ENCODE assay signal across 9 cellular contexts in genomic region chr1:227759345-227760300, GRCh38. TPM values are rescaled to one million over a fixed set of nuclear protein-coding genes. Genes with fewer than 3 reads are reported as not detected.
DNase-seq lines count a peak whose midpoint lies in the region; ATAC-seq, FAIRE-seq and TF ChIP-seq lines count a peak whose summit lies in the region.
"Had no signal": no experiment of that assay in that cellular context is flagged by ENCODE, and none has a peak within 500 bp of the region (broad histone marks: within the 10 kb centered on the region; RNA-seq: fewer than 3 reads in every experiment).

No MANE protein-coding gene starts in this region.

- no peak for TF ChIP-seq POLR2A in H54 (IDR thresholded peaks at IDR 0.05; ENCODE audit: low read depth, low read length)

- H3K27ac ChIP-seq in SJSA1 (no peak overlapping the region), foreskin keratinocyte (no peak overlapping the region)

- DNase-seq in H54 (ENCODE audit: insufficient read length, low spot score) (peak; percentile 90), SJSA1 (ENCODE audit: low read depth in 1 of 2, low spot score in 2 of 2) (peak; percentile 85 to 95), foreskin keratinocyte (peak; percentile 80 to 88), skeletal muscle cell (ENCODE audit: low read depth) (peak; percentile 95), KBM-7 (no peak), NOMO-1 treated with DMSO at 0.1 percent for 48 hours (lab: John Stamatoyannopoulos, UW; ENCODE audit: unreplicated experiment) (no peak)
- no peak for DNase-seq in activated CD8-positive, alpha-beta memory T cell treated with anti-CD3 and anti-CD28 coated beads for 24 hours

- no peak for TF ChIP-seq CTCF in foreskin keratinocyte (conservative IDR thresholded peaks at IDR 0.05)

- FAIRE-seq in H54 (lab: Jason Lieb, UNC), result peak; percentile 15
- FAIRE-seq: GM19239 had no signal

- H3K36me3 ChIP-seq in SJSA1, result peaks cover 52% of the 10 kb centered on the region

- H3K27me3 ChIP-seq in SJSA1 (replicated peaks) (no peaks in the 10 kb centered on the region), foreskin keratinocyte (no peaks in the 10 kb centered on the region)

- in situ Hi-C loops in KBM-7 (cut with MboI; ENCODE audit: low pct_unique_long_range_greater_than_20kb, low sequenced_read_pairs), result loop anchor here (25.0 kb wide), 1 partner anchor 178 kb away; the partner anchor contains the start of gene WNT9A

- H3K4me3 ChIP-seq in SJSA1 (no peak overlapping the region), skeletal muscle cell (ENCODE audit: low read depth, low read length) (no peak overlapping the region)

- ATAC-seq in foreskin keratinocyte (peak; percentile 65), GM19035 (IDR thresholded peaks at IDR 0.05; ENCODE audit: unreplicated experiment) (no peak)

- H3K4me1 ChIP-seq in SJSA1 (replicated peaks) (peaks cover 41% of the 10 kb centered on the region), foreskin keratinocyte (peaks cover 7% of the 10 kb centered on the region)

- no peaks in the 10 kb centered on the region for H3K9me3 ChIP-seq in SJSA1 (replicated peaks)

RNA-seq across cellular contexts. Expression of gene SNAP47, which starts 24.4 kb away (rescaled TPM):
- total RNA-seq in SJSA1 (2014; rRNA removed; shearing (Covaris generic)), result 43.3 and 51.2 TPM in 2 replicates
- total RNA-seq in foreskin keratinocyte, result 30.9 and 33.1 TPM in 2 replicates
- 25.1 and 27.0 TPM in 2 replicates for polyA plus RNA-seq in foreskin keratinocyte

RNA-seq across cellular contexts. Expression of gene JMJD4, which starts 24.5 kb away (rescaled TPM):
- total RNA-seq in SJSA1 (2014; rRNA removed; shearing (Covaris generic)), result 25.0 and 28.8 TPM in 2 replicates
- total RNA-seq in foreskin keratinocyte, result 24.2 and 26.2 TPM in 2 replicates
- 23.6 and 24.6 TPM in 2 replicates for polyA plus RNA-seq in foreskin keratinocyte

RNA-seq across cellular contexts. Expression of gene PRSS38, which starts 55.9 kb away (rescaled TPM):
- not detected in 2 replicates for total RNA-seq in SJSA1 (2014; rRNA removed; shearing (Covaris generic))
- not detected in 2 replicates for total RNA-seq in foreskin keratinocyte
- polyA plus RNA-seq in foreskin keratinocyte, result not detected in 2 replicates

Comparison
In these comparisons a context has a peak if more than half of its experiments do, and no peak if none do; other contexts are left out.
1. DNase-seq: peak in H54 (single experiment), SJSA1 (2 of 2), foreskin keratinocyte (2 of 2) and skeletal muscle cell (single experiment); none in KBM-7 (single experiment), activated CD8-positive, alpha-beta memory T cell treated with anti-CD3 and anti-CD28 coated beads for 24 hours (single experiment) and NOMO-1 treated with DMSO at 0.1 percent for 48 hours (single experiment).